ENCODE assay signal across 9 cellular contexts in genomic region chr3:171566803-171567422, GRCh38.
DNase-seq lines count a peak whose midpoint lies in the region; ATAC-seq and TF ChIP-seq lines count a peak whose summit lies in the region.
"Had no signal": no experiment of that assay in that cellular context is flagged by ENCODE, and none has a peak within 500 bp of the region (broad histone marks: within the 10 kb centered on the region; RNA-seq: fewer than 3 reads in every experiment).

No MANE protein-coding gene starts in this region.

- intact Hi-C loops in Right ventricle myocardium superior (cut with DNase I) (loop anchor here (5.0 to 10.0 kb wide), 4 partner anchors 242 to 605 kb away; no protein-coding TSS in a partner anchor), cardiac septum (cut with DNase I) (loop anchor here (2.0 to 10.0 kb wide), 5 partner anchors 250 to 606 kb away; no protein-coding TSS in a partner anchor)

- no peaks in the 10 kb centered on the region for H3K9me3 Mint-ChIP-seq in endothelial cell (ENCODE audit: unreplicated experiment)
- H3K9me3 Mint-ChIP-seq in nephron = peaks cover 14% of the 10 kb centered on the region
- H3K9me3 Mint-ChIP-seq: activated naive CD4-positive, alpha-beta T cell treated with anti-CD3 and anti-CD28 coated beads, Interleukin-2, amount 50 U/mL, for 24 hours had no signal

- H3K27ac Mint-ChIP-seq in endothelial cell (ENCODE audit: unreplicated experiment) = no peak overlapping the region
- H3K27ac Mint-ChIP-seq in nephron = no peak overlapping the region
- H3K27ac Mint-ChIP-seq: activated naive CD4-positive, alpha-beta T cell treated with anti-CD3 and anti-CD28 coated beads, Interleukin-2, amount 50 U/mL, for 24 hours had no signal

- DNase-seq in Right ventricle myocardium superior (no peak), cardiac septum (ENCODE audit: low spot score) (no peak), LoVo (ENCODE audit: low spot score) (peak; percentile 52), RPMI7951 (ENCODE audit: low read depth) (peak; percentile 49), endothelial cell (ENCODE audit: low spot score) (no peak)

- H3K27me3 Mint-ChIP-seq in endothelial cell (ENCODE audit: unreplicated experiment) = no peaks in the 10 kb centered on the region
- peaks cover 3% of the 10 kb centered on the region for H3K27me3 Mint-ChIP-seq in nephron (ENCODE audit: low read depth)
- H3K27me3 Mint-ChIP-seq: activated naive CD4-positive, alpha-beta T cell treated with anti-CD3 and anti-CD28 coated beads, Interleukin-2, amount 50 U/mL, for 24 hours had no signal

- H3K4me1 Mint-ChIP-seq in endothelial cell (ENCODE audit: unreplicated experiment) (peaks cover 7% of the 10 kb centered on the region), nephron (peaks cover 24% of the 10 kb centered on the region)

- ATAC-seq in Right ventricle myocardium superior (ENCODE audit: poor library complexity) (peak; percentile 59), HG03159 (IDR thresholded peaks at IDR 0.05; ENCODE audit: unreplicated experiment) (no peak), GM18873 (IDR thresholded peaks at IDR 0.05; ENCODE audit: low FRiP score, unreplicated experiment) (no peak)

- H3K4me3 Mint-ChIP-seq in endothelial cell (ENCODE audit: unreplicated experiment) (no peak overlapping the region), nephron (no peak overlapping the region)
- H3K4me3 Mint-ChIP-seq: activated naive CD4-positive, alpha-beta T cell treated with anti-CD3 and anti-CD28 coated beads, Interleukin-2, amount 50 U/mL, for 24 hours had no signal

- no peaks in the 10 kb centered on the region for H3K36me3 Mint-ChIP-seq in endothelial cell (ENCODE audit: low read depth, unreplicated experiment)
- no peaks in the 10 kb centered on the region for H3K36me3 Mint-ChIP-seq in nephron (ENCODE audit: low read depth)
- H3K36me3 Mint-ChIP-seq: activated naive CD4-positive, alpha-beta T cell treated with anti-CD3 and anti-CD28 coated beads, Interleukin-2, amount 50 U/mL, for 24 hours had no signal

- TF ChIP-seq CTCF in endothelial cell (IDR thresholded peaks at IDR 0.05; ENCODE audit: unreplicated experiment) (peak; percentile 90), nephron (IDR thresholded peaks at IDR 0.05; ENCODE audit: unreplicated experiment in 3 of 3) (peak; percentile 79 to 91 (median 85))

Comparison
In these comparisons a context has a peak if more than half of its experiments do, and no peak if none do; other contexts are left out.
1. DNase-seq: peak in LoVo (single experiment) and RPMI7951 (single experiment); none in Right ventricle myocardium superior (single experiment), cardiac septum (single experiment) and endothelial cell (single experiment).